22 cellular contexts compared by ENCODE assay signal in genomic region chr2:88188741-88189140, GRCh38. TPM values are rescaled to one million over a fixed set of nuclear protein-coding genes. Genes with fewer than 3 reads are reported as not detected.
A peak's percentile ranks its signal among the peaks of the same experiment; 100 is the strongest.
DNase-seq lines count a peak whose midpoint lies in the region; ATAC-seq, FAIRE-seq and TF ChIP-seq lines count a peak whose summit lies in the region.
"Had no signal": no experiment of that assay in that cellular context is flagged by ENCODE, and none has a peak within 500 bp of the region (broad histone marks: within the 10 kb centered on the region; RNA-seq: fewer than 3 reads in every experiment).

No MANE protein-coding gene starts in this region.

- H2AFZ ChIP-seq in H1 (ENCODE audit: low read length) = no peak overlapping the region

- no peak overlapping the region for H4K91ac ChIP-seq in H1 (replicated peaks; ENCODE audit: insufficient read length, low read length)

- no peak overlapping the region for H3K27ac ChIP-seq in H1 (ENCODE audit: low read depth, low read length)
- no peak overlapping the region for H3K27ac ChIP-seq in lung (ENCODE audit: low read depth in 1 of 2, low read length in 1 of 2)
- H3K27ac ChIP-seq: A549, neutrophil, spleen, uterus had no signal

- H3K36me3 ChIP-seq in H1 (ENCODE audit: control insufficient read depth in 2 of 4, insufficient read depth in 4 of 4, low read length in 3 of 4) (no peaks in the 10 kb centered on the region), lung (ENCODE audit: control insufficient read depth in 2 of 2, insufficient read depth in 2 of 2, low read length in 2 of 2) (peaks cover 0 to 7% of the 10 kb centered on the region in 2 donors)
- H3K36me3 ChIP-seq: neutrophil, uterus had no signal

- H3K27ac Mint-ChIP-seq in activated CD4-positive, alpha-beta T cell treated with anti-CD3 and anti-CD28 coated beads for 36 hours = no peak overlapping the region
- H3K27ac Mint-ChIP-seq: activated CD8-positive, alpha-beta T cell treated with anti-CD3 and anti-CD28 coated beads for 36 hours; CD4-positive, CD25-positive, alpha-beta regulatory T cell; T-cell had no signal

- FAIRE-seq in H1 (lab: Jason Lieb, UNC) = no peak
- FAIRE-seq: A549 had no signal

- H3K4me2 ChIP-seq in H1 (ENCODE audit: insufficient read depth in 1 of 2, low read depth in 2 of 2, low read length in 2 of 2) = no peak overlapping the region
- H3K4me2 ChIP-seq: A549 had no signal

- no peak overlapping the region for H2BK120ac ChIP-seq in H1 (replicated peaks; ENCODE audit: low read depth, low read length)

- no peaks in the 10 kb centered on the region for H3K23me2 ChIP-seq in H1 (ENCODE audit: low read depth, low read length)

- H3K18ac ChIP-seq in H1 (ENCODE audit: extremely low read depth, low read length) = no peak overlapping the region

- TF ChIP-seq RAD21 in H1 (IDR thresholded peaks at IDR 0.05 in 1 of 2, conservative IDR thresholded peaks at IDR 0.05 in 1 of 2; ENCODE audit: low read depth in 2 of 2, low read length in 2 of 2) = no peak

- H4K20me1 ChIP-seq in H1 (replicated peaks in 1 of 2; ENCODE audit: control insufficient read depth in 1 of 2, insufficient read depth in 2 of 2, low read length in 2 of 2) = no peaks in the 10 kb centered on the region

- no peak overlapping the region for H3K9ac ChIP-seq in H1 (replicated peaks in 1 of 4; ENCODE audit: extremely low read depth in 1 of 4, low read depth in 3 of 4, low read length in 3 of 4)

- TF ChIP-seq CTCF in H1 (IDR thresholded peaks at IDR 0.05; ENCODE audit: control extremely low read depth in 1 of 3, insufficient read depth in 1 of 3, low read depth in 1 of 3, low read length in 3 of 3) = no peak
- TF ChIP-seq CTCF in lung (IDR thresholded peaks at IDR 0.05; ENCODE audit: control extremely low read depth, extremely low read depth) = no peak

- peak; percentile 19 for DNase-seq in activated CD4-positive, alpha-beta T cell treated with anti-CD3 and anti-CD28 coated beads for 36 hours
- DNase-seq in activated CD4-positive, alpha-beta T cell treated with anti-CD3 and anti-CD28 coated beads for 1 hour = no peak
- peak; percentile 82 for DNase-seq in MV-4-11 (lab: John Stamatoyannopoulos, UW)
- DNase-seq in H1 (ENCODE audit: low read depth in 1 of 2, low spot score in 2 of 2) = no peak
- no peak for DNase-seq in lung (ENCODE audit: low spot score)
- DNase-seq in activated T-cell treated with anti-CD3 and anti-CD28 coated beads for 4 hours = no peak
- no peak for DNase-seq in hypothalamus (lab: John Stamatoyannopoulos, UW)
- DNase-seq in DMS79 (lab: John Stamatoyannopoulos, UW) = no peak
- DNase-seq: activated CD8-positive, alpha-beta T cell treated with anti-CD3 and anti-CD28 coated beads for 36 hours; CD4-positive, CD25-positive, alpha-beta regulatory T cell; DMS153; Karpas-422; left ventricle myocardium superior; NCI-H1092 treated with DMSO at 0.1 percent for 48 hours; NCI-H2029 treated with DMSO at 0.1 percent for 48 hours; Right ventricle myocardium superior; spleen; stimulated activated CD8-positive, alpha-beta memory T cell treated with anti-CD3 and anti-CD28 coated beads, Interleukin-4, amount 100 ng/mL, for 48 hours; T-cell; uterus had no signal

- 85% methylated on average over 8 of the region's 8 CpGs; no CpG with 5 or more reads in 1 of the 2 experiments for WGBS in H1 (ENCODE audit: extremely low coverage in 1 of 2, insufficient coverage in 1 of 2, insufficient read length in 1 of 2, insufficient replicate concordance in 2 of 2, low coverage in 1 of 2, low lambda C conversion rate in 2 of 2, missing lambda C conversion rate in 1 of 2), 2 experiments
- 78 to 81% methylated on average over 8 of the region's 8 CpGs for WGBS in lung, 2 donors

- H3K79me1 ChIP-seq in H1 (ENCODE audit: low read depth, low read length) = no peaks in the 10 kb centered on the region

- H2AK5ac ChIP-seq in H1 (ENCODE audit: low read depth, low read length) = 0 out of 2 replicates have a peak overlapping the region, but pooled peaks have one; percentile 54

- no peaks in the 10 kb centered on the region for H3K79me2 ChIP-seq in H1 (ENCODE audit: control insufficient read depth in 1 of 2, insufficient read depth in 2 of 2, low read length in 2 of 2)

- no peak overlapping the region for H2BK12ac ChIP-seq in H1 (ENCODE audit: low read depth, low read length)

- no peak for TF ChIP-seq EP300 in H1 (IDR thresholded peaks at IDR 0.05; ENCODE audit: borderline replicate concordance in 1 of 2, low read depth in 2 of 2, low read length in 2 of 2)

- intact Hi-C loops in activated CD4-positive, alpha-beta T cell treated with anti-CD3 and anti-CD28 coated beads for 36 hours (cut with DNase I, micrococcal nuclease) = no loop called here

- H3K23ac ChIP-seq in H1 (ENCODE audit: insufficient read length) = no peak overlapping the region

- no peak for TF ChIP-seq POLR2A in H1 (IDR thresholded peaks at IDR 0.05; ENCODE audit: control extremely low read depth in 1 of 2, low read depth in 2 of 2, low read length in 2 of 2)

- no peak overlapping the region for H4K5ac ChIP-seq in H1 (ENCODE audit: insufficient read length, low read depth, low read length)

- no peak overlapping the region for H2BK20ac ChIP-seq in H1 (ENCODE audit: low read length)

- peak; percentile 42 for ATAC-seq in activated CD4-positive, alpha-beta T cell treated with anti-CD3 and anti-CD28 coated beads for 36 hours
- peak; percentile 42 for ATAC-seq in lung (ENCODE audit: insufficient read depth, low FRiP score)
- ATAC-seq: activated CD8-positive, alpha-beta T cell treated with anti-CD3 and anti-CD28 coated beads for 36 hours; T-cell had no signal

- no peaks in the 10 kb centered on the region for H3K4me1 Mint-ChIP-seq in activated CD4-positive, alpha-beta T cell treated with anti-CD3 and anti-CD28 coated beads for 36 hours

- POLR2A ChIA-PET in activated CD4-positive, alpha-beta T cell treated with anti-CD3 and anti-CD28 coated beads for 36 hours (lab: Charles Lee) = no interaction called here
- POLR2A ChIA-PET in H1 (lab: Charles Lee; ENCODE audit: partially characterized antibody) = interaction anchor here (1.1 kb wide), 1 partner anchor 275 kb away, joined by 3 read pairs; no protein-coding TSS in a partner anchor

- no peak overlapping the region for H3K56ac ChIP-seq in H1 (replicated peaks; ENCODE audit: insufficient read length, low read depth, low read length)

- H2BK5ac ChIP-seq in H1 (ENCODE audit: low read depth, low read length) = no peak overlapping the region

- no peak overlapping the region for H2BK15ac ChIP-seq in H1 (ENCODE audit: low read length)

- H3K4me1 ChIP-seq in H1 (replicated peaks in 1 of 4; ENCODE audit: control insufficient read depth in 3 of 4, insufficient read depth in 4 of 4, low read length in 3 of 4) (peaks cover 3 to 5% (median 5%) of the 10 kb centered on the region in 4 experiments; a peak in 6 of 7 replicates), lung (ENCODE audit: control insufficient read depth in 2 of 2, insufficient read depth in 2 of 2, low read length in 2 of 2) (no peaks in the 10 kb centered on the region)
- H3K4me1 ChIP-seq: A549, uterus had no signal

- no peaks in the 10 kb centered on the region for H3K9me3 ChIP-seq in H1 (ENCODE audit: insufficient read depth in 2 of 2, low read depth in 1 of 2, low read length in 1 of 2)
- no peaks in the 10 kb centered on the region for H3K9me3 ChIP-seq in lung (ENCODE audit: control insufficient read depth in 2 of 2, insufficient read depth in 1 of 2, low read length in 1 of 2)
- H3K9me3 ChIP-seq: neutrophil, uterus had no signal

- H3K4me3 ChIP-seq in H1 (ENCODE audit: extremely low read depth in 1 of 4, insufficient read depth in 2 of 4, low read depth in 3 of 4, low read length in 4 of 4) (no peak overlapping the region), lung (no peak overlapping the region)
- H3K4me3 ChIP-seq: A549, spleen, uterus had no signal

- no peak overlapping the region for H3K14ac ChIP-seq in H1 (ENCODE audit: insufficient read length)

- no peak overlapping the region for H4K8ac ChIP-seq in H1 (ENCODE audit: extremely low read depth, insufficient read depth, low read length)

- peaks cover 15% of the 10 kb centered on the region for H3K27me3 Mint-ChIP-seq in activated CD4-positive, alpha-beta T cell treated with anti-CD3 and anti-CD28 coated beads for 36 hours

- no peak overlapping the region for H3K4me3 Mint-ChIP-seq in activated CD4-positive, alpha-beta T cell treated with anti-CD3 and anti-CD28 coated beads for 36 hours
- H3K4me3 Mint-ChIP-seq: activated CD8-positive, alpha-beta T cell treated with anti-CD3 and anti-CD28 coated beads for 36 hours; CD4-positive, CD25-positive, alpha-beta regulatory T cell; T-cell had no signal

- CTCF ChIA-PET in activated CD4-positive, alpha-beta T cell treated with anti-CD3 and anti-CD28 coated beads for 36 hours (lab: Charles Lee) = interaction anchor here (1.0 kb wide), 1 partner anchor 128 kb away, joined by 4 read pairs; no protein-coding TSS in a partner anchor
- CTCF ChIA-PET in H1 (lab: Charles Lee; ENCODE audit: partially characterized antibody) = interaction anchor here (0.7 to 5.7 kb wide), 8 partner anchors 9 to 468 kb away, joined by 3 to 81 read pairs (median 8); no protein-coding TSS in a partner anchor

- H3K9me3 Mint-ChIP-seq in activated CD4-positive, alpha-beta T cell treated with anti-CD3 and anti-CD28 coated beads for 36 hours (ENCODE audit: low read depth) = peaks cover 7% of the 10 kb centered on the region

- no peak overlapping the region for H3K4ac ChIP-seq in H1 (replicated peaks; ENCODE audit: insufficient read length, low read depth, low read length)

- H3K27me3 ChIP-seq in H1 (replicated peaks in 1 of 4; ENCODE audit: control insufficient read depth in 3 of 4, extremely low read depth in 1 of 4, insufficient read depth in 3 of 4, low read length in 3 of 4) (no peaks in the 10 kb centered on the region), lung (ENCODE audit: control insufficient read depth, insufficient read depth) (no peaks in the 10 kb centered on the region)
- H3K27me3 ChIP-seq: neutrophil, uterus had no signal

- peaks cover 5% of the 10 kb centered on the region for H3K36me3 Mint-ChIP-seq in activated CD4-positive, alpha-beta T cell treated with anti-CD3 and anti-CD28 coated beads for 36 hours (ENCODE audit: low read depth)
- H3K36me3 Mint-ChIP-seq: CD4-positive, CD25-positive, alpha-beta regulatory T cell had no signal

TF ChIP-seq in H1, 55 proteins besides CTCF, POLR2A, EP300 and RAD21:
- no peak for TF ChIP-seq FOSL1 (IDR thresholded peaks at IDR 0.05; ENCODE audit: insufficient read depth, low read depth, low read length)

RNA-seq across cellular contexts. Expression of gene THNSL2, which starts 18.6 kb away (rescaled TPM):
- under 1 TPM; 0.26 to 0.71 TPM for total RNA-seq in activated CD4-positive, alpha-beta T cell treated with anti-CD3 and anti-CD28 coated beads for 36 hours
- total RNA-seq in H1 (2021; fragmentation: NEBNext Ultra II Directional; extraction: Animal tissue kit (Norgen Biotek cat#: 25700)) = 4.6 TPM in 2 replicates
- polyA plus RNA-seq in H1 (2011; rRNA removed) (7.0 and 8.0 TPM in 2 replicates), lung (10 to 100 TPM; 11.9 to 21.3 TPM)
- polyA plus RNA-seq in H1 (2011; cell fraction: cytosol; rRNA removed) = 9.4 TPM
- polyA plus RNA-seq in H1 (2011; cell fraction: nucleus; rRNA removed) = 16.0 TPM
- 5.5 to 9.6 TPM (median 7.8 TPM) in 4 replicates for polyA plus RNA-seq in H1 (2012, experiment 1 of 2)
- polyA plus RNA-seq in H1 (2012, experiment 2 of 2) = 5.1 TPM
- polyA plus RNA-seq in H1 (2013, experiment 1 of 2) = 3.4 TPM
- polyA plus RNA-seq in H1 (2013, experiment 2 of 2) = 3.7 TPM
- 6.5 and 10.5 TPM in 2 replicates for polyA minus RNA-seq in H1 (2011; rRNA and poly(A)+ RNA removed)
- 3.9 TPM for polyA minus RNA-seq in H1 (2011; cell fraction: cytosol; rRNA and poly(A)+ RNA removed)
- polyA minus RNA-seq in H1 (2011; cell fraction: nucleus; rRNA and poly(A)+ RNA removed) = 10.5 TPM
- total RNA-seq in lung = 10 to 100 TPM; 18.4 to 27.0 TPM

Comparison
In these comparisons a context has a peak if more than half of its experiments do, and no peak if none do; other contexts are left out.
1. DNase-seq: peak in activated CD4-positive, alpha-beta T cell treated with anti-CD3 and anti-CD28 coated beads for 36 hours (single experiment) and MV-4-11 (single experiment); none in activated CD4-positive, alpha-beta T cell treated with anti-CD3 and anti-CD28 coated beads for 1 hour (single experiment), H1 (0 of 2), lung (single experiment), activated T-cell treated with anti-CD3 and anti-CD28 coated beads for 4 hours (single experiment), hypothalamus (0 of 51) and DMS79 (single experiment).